8 cellular contexts compared by ENCODE assay signal in genomic region chr17:81858967-81859905, GRCh38. TPM values are rescaled to one million over a fixed set of nuclear protein-coding genes. Genes with fewer than 3 reads are reported as not detected.
DNase-seq lines count a peak whose midpoint lies in the region; ATAC-seq and TF ChIP-seq lines count a peak whose summit lies in the region.

No MANE protein-coding gene starts in this region.

- peaks cover 32% of the 10 kb centered on the region for H3K4me1 ChIP-seq in Loucy (ENCODE audit: insufficient read depth, low read length, poor library complexity, severe bottlenecking)

- TF ChIP-seq CTCF in C4-2B (conservative IDR thresholded peaks at IDR 0.05): no peak
- no peak for TF ChIP-seq CTCF in Loucy (conservative IDR thresholded peaks at IDR 0.05; ENCODE audit: low read length)
- no peak for TF ChIP-seq CTCF in coronary artery (IDR thresholded peaks at IDR 0.05)

- H3K4me1 Mint-ChIP-seq in natural killer cell treated with Interleukin-12 subunit alpha and Interleukin-12 subunit beta and Interleukin-15 and Interleukin-18, amount 100 ng/mL, for 72 hours (ENCODE audit: low read depth in 2 of 2): peaks cover 29 to 36% of the 10 kb centered on the region in 2 donors

- H3K27me3 ChIP-seq in Loucy (ENCODE audit: insufficient read depth, low read length, poor library complexity, severe bottlenecking): no peaks in the 10 kb centered on the region

- H3K79me2 ChIP-seq in Loucy (ENCODE audit: insufficient read depth, low read length): peaks cover 90% of the 10 kb centered on the region

- DNase-seq in coronary artery (ENCODE audit: low spot score) (no peak), NCI-H2227 treated with DMSO at 0.1 percent for 48 hours (lab: John Stamatoyannopoulos, UW) (no peak), islet precursor cell (no peak), superior temporal gyrus (ENCODE audit: extremely low spot score) (no peak)
- DNase-seq in natural killer cell treated with Interleukin-12 subunit alpha and Interleukin-12 subunit beta and Interleukin-15 and Interleukin-18, amount 100 ng/mL, for 72 hours (ENCODE audit: low spot score): no peak

- H3K27ac ChIP-seq in C4-2B (peak overlapping the region; percentile 96), coronary artery (peak overlapping the region; percentile 73 to 92)

- H3K4me2 ChIP-seq in Loucy (ENCODE audit: low read depth, low read length, poor library complexity, severe bottlenecking): peak overlapping the region; percentile 93

- no peaks in the 10 kb centered on the region for H3K27me3 Mint-ChIP-seq in natural killer cell treated with Interleukin-12 subunit alpha and Interleukin-12 subunit beta and Interleukin-15 and Interleukin-18, amount 100 ng/mL, for 72 hours

- ATAC-seq in natural killer cell treated with Interleukin-12 subunit alpha and Interleukin-12 subunit beta and Interleukin-15 and Interleukin-18, amount 100 ng/mL, for 72 hours: no peak
- ATAC-seq in HG03045 (IDR thresholded peaks at IDR 0.05; ENCODE audit: unreplicated experiment): no peak

- peaks cover 51% of the 10 kb centered on the region for H4K20me1 ChIP-seq in Loucy (ENCODE audit: insufficient read depth, low read length, poor library complexity, severe bottlenecking)

- peak overlapping the region; percentile 91 for H3K4me3 Mint-ChIP-seq in natural killer cell treated with Interleukin-12 subunit alpha and Interleukin-12 subunit beta and Interleukin-15 and Interleukin-18, amount 100 ng/mL, for 72 hours

- H3F3A ChIP-seq in Loucy (ENCODE audit: low read depth): no peaks in the 10 kb centered on the region

- no peaks in the 10 kb centered on the region for H3K9me2 ChIP-seq in Loucy (replicated peaks; ENCODE audit: low read depth, low read length)

- H3K36me3 ChIP-seq in Loucy (ENCODE audit: insufficient read depth, low read length): peaks cover 15% of the 10 kb centered on the region

- H2AFZ ChIP-seq in Loucy (ENCODE audit: low read length): no peak overlapping the region

- peaks cover 11% of the 10 kb centered on the region for H3K36me3 Mint-ChIP-seq in natural killer cell treated with Interleukin-12 subunit alpha and Interleukin-12 subunit beta and Interleukin-15 and Interleukin-18, amount 100 ng/mL, for 72 hours

- H3K4me3 ChIP-seq in Loucy (ENCODE audit: low read length, poor library complexity, severe bottlenecking): peak overlapping the region; percentile 75
- peak overlapping the region; percentile 85 for H3K4me3 ChIP-seq in coronary artery

- H3K9me3 Mint-ChIP-seq in natural killer cell treated with Interleukin-12 subunit alpha and Interleukin-12 subunit beta and Interleukin-15 and Interleukin-18, amount 100 ng/mL, for 72 hours: no peaks in the 10 kb centered on the region

- no peaks in the 10 kb centered on the region for H3K9me3 ChIP-seq in Loucy (ENCODE audit: insufficient read depth, low read depth, low read length)

- H3K27ac Mint-ChIP-seq in natural killer cell treated with Interleukin-12 subunit alpha and Interleukin-12 subunit beta and Interleukin-15 and Interleukin-18, amount 100 ng/mL, for 72 hours: peak overlapping the region; percentile 57 to 84

- H3K9ac ChIP-seq in Loucy (ENCODE audit: low read depth, low read length, poor library complexity, severe bottlenecking): peak overlapping the region; percentile 90

RNA-seq across cellular contexts. Expression of gene P4HB, which starts 1.1 kb away (rescaled TPM):
- total RNA-seq in natural killer cell treated with Interleukin-12 subunit alpha and Interleukin-12 subunit beta and Interleukin-15 and Interleukin-18, amount 100 ng/mL, for 72 hours: 100 to 1,000 TPM; 691 to 774 TPM

RNA-seq across cellular contexts. Expression of gene ARHGDIA, which starts 11.9 kb away (rescaled TPM):
- 100 to 1,000 TPM; 874 to 929 TPM for total RNA-seq in natural killer cell treated with Interleukin-12 subunit alpha and Interleukin-12 subunit beta and Interleukin-15 and Interleukin-18, amount 100 ng/mL, for 72 hours

RNA-seq across cellular contexts. Expression of gene PPP1R27, which starts 24.4 kb away (rescaled TPM):
- not detected for total RNA-seq in natural killer cell treated with Interleukin-12 subunit alpha and Interleukin-12 subunit beta and Interleukin-15 and Interleukin-18, amount 100 ng/mL, for 72 hours

RNA-seq across cellular contexts. Expression of gene MCRIP1, which starts 26.1 kb away (rescaled TPM):
- total RNA-seq in natural killer cell treated with Interleukin-12 subunit alpha and Interleukin-12 subunit beta and Interleukin-15 and Interleukin-18, amount 100 ng/mL, for 72 hours: 100 to 1,000 TPM in 1 of 2 donors, 10 to 100 TPM in 1; 83.9 to 104 TPM

RNA-seq across cellular contexts. Expression of gene ALYREF, which starts 32.1 kb away (rescaled TPM):
- total RNA-seq in natural killer cell treated with Interleukin-12 subunit alpha and Interleukin-12 subunit beta and Interleukin-15 and Interleukin-18, amount 100 ng/mL, for 72 hours: 100 to 1,000 TPM; 159 to 302 TPM
